In the genomic region with DNA sequence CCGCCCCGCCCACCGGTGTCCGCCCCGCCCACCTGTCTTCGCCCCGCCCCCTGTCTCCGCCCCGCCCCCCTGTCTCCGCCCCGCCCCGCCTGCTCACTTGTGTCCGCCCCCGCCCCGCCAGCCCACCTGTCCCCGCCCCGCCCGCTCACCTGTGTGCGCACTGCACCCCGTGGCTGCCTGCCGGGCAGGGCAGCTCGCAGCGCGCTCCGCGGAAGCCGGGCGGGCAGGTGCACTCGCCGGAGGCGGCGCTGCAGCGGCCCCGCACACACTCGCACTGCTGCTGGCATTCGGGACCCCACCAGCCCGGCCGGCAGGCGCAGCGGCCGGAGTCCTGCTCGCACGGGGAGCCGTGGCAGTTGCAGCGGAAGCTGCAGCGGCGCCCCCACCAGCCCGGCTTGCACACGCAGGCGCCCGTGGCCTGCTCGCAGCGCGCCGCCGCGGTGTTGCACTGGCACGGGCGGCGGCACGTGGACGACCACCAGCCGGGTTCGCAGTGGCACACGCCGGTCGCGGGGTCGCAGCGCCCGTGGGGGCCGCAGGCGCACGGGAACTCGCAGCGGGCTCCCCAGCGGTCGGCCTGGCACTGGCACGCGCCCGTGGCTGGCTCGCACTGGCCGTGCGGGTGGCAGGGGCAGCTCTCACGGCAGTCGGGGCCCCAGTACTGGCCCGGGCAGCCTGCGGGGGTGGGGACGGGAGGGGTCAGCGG, we compare ENCODE assay signal across 8 cellular contexts. TPM values are rescaled to one million over a fixed set of nuclear protein-coding genes. Genes with fewer than 3 reads are reported as not detected.
DNase-seq lines count a peak whose midpoint lies in the region; ATAC-seq and TF ChIP-seq lines count a peak whose summit lies in the region.

No MANE protein-coding gene starts in this region.

- no peaks in the 10 kb centered on the region for H3K27me3 Mint-ChIP-seq in activated CD4-positive, alpha-beta T cell treated with anti-CD3 and anti-CD28 coated beads, Interleukin-2, amount 10 ng/mL, durations not matched to agents 24 days and 14 days

- 0 to 1% methylated on average over 9 to 14 of the region's 90 CpGs for WGBS in tibial nerve, 2 donors

- no peaks in the 10 kb centered on the region for H3K36me3 ChIP-seq in tibial nerve

- H3K9me3 Mint-ChIP-seq in activated CD4-positive, alpha-beta T cell treated with anti-CD3 and anti-CD28 coated beads, Interleukin-2, amount 10 ng/mL, durations not matched to agents 24 days and 14 days = no peaks in the 10 kb centered on the region

- TF ChIP-seq EP300 in tibial nerve (IDR thresholded peaks at IDR 0.05) = no peak

- DNase-seq in COLO668 (lab: John Stamatoyannopoulos, UW; ENCODE audit: unreplicated experiment) (peak; percentile 86), HT-29 (ENCODE audit: low spot score) (peak; percentile 64), tibial nerve (ENCODE audit: low spot score in 2 of 2) (no peak), C1 segment of cervical spinal cord (lab: John Stamatoyannopoulos, UW) (no peak)
- peak; percentile 86 for DNase-seq in activated CD4-positive, alpha-beta T cell treated with anti-CD3 and anti-CD28 coated beads, Interleukin-2, amount 10 ng/mL, durations not matched to agents 24 days and 14 days
- DNase-seq in effector CD4-positive, alpha-beta T cell = peak; percentile 67

- no peak for TF ChIP-seq POLR2A in tibial nerve (IDR thresholded peaks at IDR 0.05)

- peaks cover 27% of the 10 kb centered on the region for H3K4me1 Mint-ChIP-seq in activated CD4-positive, alpha-beta T cell treated with anti-CD3 and anti-CD28 coated beads, Interleukin-2, amount 10 ng/mL, durations not matched to agents 24 days and 14 days

- ATAC-seq in HG03045 (IDR thresholded peaks at IDR 0.05; ENCODE audit: unreplicated experiment) = no peak

- H3K36me3 Mint-ChIP-seq in activated CD4-positive, alpha-beta T cell treated with anti-CD3 and anti-CD28 coated beads, Interleukin-2, amount 10 ng/mL, durations not matched to agents 24 days and 14 days (ENCODE audit: low read depth) = peaks cover 5% of the 10 kb centered on the region

- H3K4me3 ChIP-seq in mononuclear cell (ENCODE audit: low read length) (peak overlapping the region; percentile 37), tibial nerve (peak overlapping the region in 3 of 4 donors; percentile 32 to 63 (median 57))

- H3K4me3 Mint-ChIP-seq in activated CD4-positive, alpha-beta T cell treated with anti-CD3 and anti-CD28 coated beads, Interleukin-2, amount 10 ng/mL, durations not matched to agents 24 days and 14 days = peak overlapping the region; percentile 88

- H3K27ac ChIP-seq in tibial nerve = peak overlapping the region; percentile 21 to 85 (median 66)

- H3K9me3 ChIP-seq in mononuclear cell (ENCODE audit: low read depth, low read length) (no peaks in the 10 kb centered on the region), tibial nerve (no peaks in the 10 kb centered on the region)

- TF ChIP-seq CTCF in tibial nerve (IDR thresholded peaks at IDR 0.05) = peak in 4 of 5 experiments; percentile 26 to 36 (median 29)

- H3K4me1 ChIP-seq in mononuclear cell (ENCODE audit: insufficient read depth, low read length) (peaks cover 44% of the 10 kb centered on the region), tibial nerve (peaks cover 0 to 48% (median 16%) of the 10 kb centered on the region in 4 donors)

- H3K27ac Mint-ChIP-seq in activated CD4-positive, alpha-beta T cell treated with anti-CD3 and anti-CD28 coated beads, Interleukin-2, amount 10 ng/mL, durations not matched to agents 24 days and 14 days = no peak overlapping the region

- H3K27me3 ChIP-seq in mononuclear cell (ENCODE audit: insufficient read depth, low read length) = no peaks in the 10 kb centered on the region
- no peaks in the 10 kb centered on the region for H3K27me3 ChIP-seq in tibial nerve

- intact Hi-C loops in activated CD4-positive, alpha-beta T cell treated with anti-CD3 and anti-CD28 coated beads, Interleukin-2, amount 10 ng/mL, durations not matched to agents 24 days and 14 days (cut with micrococcal nuclease) = no loop called here

RNA-seq across cellular contexts. Expression of a gene that starts 2.1 kb away (rescaled TPM):
- 0.89 and 1.3 TPM in 2 replicates for total RNA-seq in HT-29 (2014; rRNA removed; shearing (Covaris generic))
- 8.4 and 9.5 TPM in 2 replicates for total RNA-seq in activated CD4-positive, alpha-beta T cell treated with anti-CD3 and anti-CD28 coated beads, Interleukin-2, amount 10 ng/mL, durations not matched to agents 24 days and 14 days
- total RNA-seq in mononuclear cell (4.6 TPM), tibial nerve (10 to 100 TPM in 3 of 4 donors, 1 to 10 TPM in 1; 7.1 to 30.6 (median 21.7) TPM)

RNA-seq across cellular contexts. Expression of a gene that starts 6.2 kb away (rescaled TPM):
- 13.1 and 13.3 TPM in 2 replicates for total RNA-seq in HT-29 (2014; rRNA removed; shearing (Covaris generic))
- 7.3 and 11.4 TPM in 2 replicates for total RNA-seq in activated CD4-positive, alpha-beta T cell treated with anti-CD3 and anti-CD28 coated beads, Interleukin-2, amount 10 ng/mL, durations not matched to agents 24 days and 14 days
- 6.7 TPM for total RNA-seq in mononuclear cell
- 10 to 100 TPM; 17.6 to 59.1 (median 57.3) TPM for total RNA-seq in tibial nerve

RNA-seq across cellular contexts. Expression of a gene that starts 14.8 kb away (rescaled TPM):
- 22.4 and 34.0 TPM in 2 replicates for total RNA-seq in HT-29 (2014; rRNA removed; shearing (Covaris generic))
- total RNA-seq in activated CD4-positive, alpha-beta T cell treated with anti-CD3 and anti-CD28 coated beads, Interleukin-2, amount 10 ng/mL, durations not matched to agents 24 days and 14 days = 2.8 and 3.4 TPM in 2 replicates
- 88.4 TPM for total RNA-seq in mononuclear cell
- total RNA-seq in tibial nerve = 10 to 100 TPM; 10.3 to 26.1 (median 14.1) TPM

RNA-seq across cellular contexts. Expression of a gene that starts 41.2 kb away (rescaled TPM):
- total RNA-seq in HT-29 (2014; rRNA removed; shearing (Covaris generic)) = 92.7 and 92.8 TPM in 2 replicates
- 432 and 442 TPM in 2 replicates for total RNA-seq in activated CD4-positive, alpha-beta T cell treated with anti-CD3 and anti-CD28 coated beads, Interleukin-2, amount 10 ng/mL, durations not matched to agents 24 days and 14 days
- 186 TPM for total RNA-seq in mononuclear cell
- 100 to 1,000 TPM; 176 to 235 (median 194) TPM for total RNA-seq in tibial nerve

Comparison
In these comparisons a context has a peak if more than half of its experiments do, and no peak if none do; other contexts are left out.
1. DNase-seq: peak in COLO668 (single experiment), HT-29 (single experiment), activated CD4-positive, alpha-beta T cell treated with anti-CD3 and anti-CD28 coated beads, Interleukin-2, amount 10 ng/mL, durations not matched to agents 24 days and 14 days (single experiment) and effector CD4-positive, alpha-beta T cell (single experiment); none in tibial nerve (0 of 2) and C1 segment of cervical spinal cord (0 of 14).